In genomic region chr18:55422456-55423185, GRCh38 we compare ENCODE assay signal across 8 cellular contexts.
DNase-seq lines count a peak whose midpoint lies in the region; ATAC-seq and TF ChIP-seq lines count a peak whose summit lies in the region.

No MANE protein-coding gene starts in this region.

- H3K27me3 ChIP-seq in IMR-90 (ENCODE audit: control insufficient read depth, insufficient read depth, low read length): no peaks in the 10 kb centered on the region
- H3K27me3 ChIP-seq in iPS-20b (ENCODE audit: insufficient read depth, low read length): no peaks in the 10 kb centered on the region

- H3K9ac ChIP-seq in IMR-90 (ENCODE audit: low read depth, low read length) (peak overlapping the region; percentile 62), iPS-20b (ENCODE audit: low read depth, low read length) (no peak overlapping the region)

- peak overlapping the region; percentile 74 for H3K18ac ChIP-seq in IMR-90 (ENCODE audit: low read depth, low read length)

- peaks cover 33 to 68% of the 10 kb centered on the region in 2 experiments for H3K79me1 ChIP-seq in IMR-90 (ENCODE audit: low read depth in 1 of 2, low read length in 2 of 2)

- CTCF ChIA-PET in IMR-90 (lab: Yijun Ruan, JAX): interaction anchor here (0.7 kb wide), 1 partner anchor 892 kb away, joined by 3 read pairs; no protein-coding TSS in a partner anchor

- H3K9me3 ChIP-seq in IMR-90 (ENCODE audit: control insufficient read depth, insufficient read depth, low read length) (no peaks in the 10 kb centered on the region), iPS-20b (ENCODE audit: insufficient read depth, low read depth, low read length) (no peaks in the 10 kb centered on the region)

- ATAC-seq in IMR-90 (ENCODE audit: low read depth) (no peak), GM21619 (IDR thresholded peaks at IDR 0.05; ENCODE audit: unreplicated experiment) (no peak), HG02852 (IDR thresholded peaks at IDR 0.05; ENCODE audit: unreplicated experiment) (no peak)

- H2BK120ac ChIP-seq in IMR-90 (ENCODE audit: low read depth, low read length): peak overlapping the region; percentile 58; the same call in 1 of the 2 replicates

- BruUV-seq in IMR-90 (replicated peaks; lab: Mats Ljungman, UMichigan): no TSS peak

- in situ Hi-C loops in IMR-90 (cut with MboI; ENCODE audit: low sequenced_read_pairs): loop anchor here (25.0 kb wide), 1 partner anchor 185 kb away; no protein-coding TSS in a partner anchor
- in situ Hi-C loops in astrocyte of the spinal cord (cut with HindIII; ENCODE audit: low sequenced_read_pairs): no loop called here

- no peak for TF ChIP-seq RAD21 in IMR-90 (IDR thresholded peaks at IDR 0.05; ENCODE audit: low read length)

- H4K20me1 ChIP-seq in IMR-90 (ENCODE audit: insufficient read depth, low read length): no peaks in the 10 kb centered on the region

- intact Hi-C loops in IMR-90 (cut with micrococcal nuclease): loop anchor here (5.0 kb wide), 2 partner anchors 80 kb away; no protein-coding TSS in a partner anchor

- no peak overlapping the region; the same call in 1 of the 2 replicates for H3K4ac ChIP-seq in IMR-90 (ENCODE audit: low read depth, low read length)

- peak overlapping the region; percentile 43 for H3K4me3 ChIP-seq in IMR-90 (ENCODE audit: insufficient read depth, low read depth, low read length)
- peak overlapping the region; percentile 36 for H3K4me3 ChIP-seq in astrocyte of the spinal cord (ENCODE audit: low read depth, low read length)
- peak overlapping the region; percentile 9; the same call in 1 of the 2 replicates for H3K4me3 ChIP-seq in iPS-20b (ENCODE audit: low read length)

- no peak for TF ChIP-seq POLR2A in IMR-90 (IDR thresholded peaks at IDR 0.05; ENCODE audit: low read depth, low read length)

- 0 out of 2 replicates have a peak overlapping the region, but pooled peaks have one; percentile 28 for H3K56ac ChIP-seq in IMR-90 (ENCODE audit: extremely low read depth, insufficient read depth, low read length)

- DNase-seq in IMR-90 (peak; percentile 53), astrocyte of the spinal cord (ENCODE audit: low read depth, low spot score) (peak; percentile 42), substantia nigra (lab: John Stamatoyannopoulos, UW) (peak in 19 of 49 donors; percentile 12 to 51 (median 26)), KG1 (lab: John Stamatoyannopoulos, UW) (no peak), activated T-cell treated with anti-CD3 and anti-CD28 coated beads for 4 hours (no peak)

- H3K27ac ChIP-seq in IMR-90 (ENCODE audit: insufficient read depth, low read length) (peak overlapping the region; percentile 78), iPS-20b (ENCODE audit: low read length) (no peak overlapping the region), substantia nigra (ENCODE audit: low read depth, low read length, poor library complexity, severe bottlenecking) (peak overlapping the region; percentile 65)

- peak overlapping the region; percentile 80 for H2BK5ac ChIP-seq in IMR-90 (ENCODE audit: low read depth, low read length, poor library complexity, severe bottlenecking)

- 0 out of 2 replicates have a peak overlapping the region, but pooled peaks have one; percentile 21 for H2BK20ac ChIP-seq in IMR-90 (ENCODE audit: low read depth, low read length)

- peak overlapping the region; percentile 99 for H3K4me2 ChIP-seq in IMR-90 (ENCODE audit: low read depth, low read length)

- H3K23ac ChIP-seq in IMR-90 (ENCODE audit: low read depth, low read length): peak overlapping the region; percentile 88

- H3K4me1 ChIP-seq in IMR-90 (ENCODE audit: control insufficient read depth, insufficient read depth, low read length): peaks cover 12% of the 10 kb centered on the region; the same call in 1 of the 2 replicates
- peaks cover 65% of the 10 kb centered on the region for H3K4me1 ChIP-seq in iPS-20b (ENCODE audit: insufficient read depth, low read length)

- dilution Hi-C loops in IMR-90 (cut with HindIII; ENCODE audit: low sequenced_read_pairs, unreplicated experiment): no loop called here

- peak overlapping the region; percentile 75 for H2AFZ ChIP-seq in IMR-90 (replicated peaks; ENCODE audit: low read length, poor library complexity)

- H3K36me3 ChIP-seq in IMR-90 (ENCODE audit: control insufficient read depth, insufficient read depth, low read length) (no peaks in the 10 kb centered on the region), iPS-20b (ENCODE audit: insufficient read depth, low read depth, low read length) (no peaks in the 10 kb centered on the region)

- H4K8ac ChIP-seq in IMR-90 (ENCODE audit: low read depth in 2 of 2, low read length in 2 of 2): peak overlapping the region; percentile 28 to 61

- WGBS in IMR-90 (ENCODE audit: extremely low coverage in 2 of 2, insufficient read length in 1 of 2), 2 experiments: no CpG with 5 or more reads among the region's 14 CpGs

- POLR2A ChIA-PET in IMR-90 (lab: Charles Lee; ENCODE audit: unreplicated experiment): interaction anchor here (0.6 kb wide), 1 partner anchor 385 kb away, joined by 3 read pairs; no protein-coding TSS in a partner anchor

- H2AK9ac ChIP-seq in IMR-90 (replicated peaks; ENCODE audit: low read depth, low read length, poor library complexity): no peak overlapping the region

- H3K9me1 ChIP-seq in IMR-90 (ENCODE audit: insufficient read depth, low read length): peaks cover 4% of the 10 kb centered on the region; the same call in 1 of the 2 replicates

- H2BK15ac ChIP-seq in IMR-90 (ENCODE audit: low read depth, low read length): no peak overlapping the region; the same call in 2 of the 3 replicates

- H2AK5ac ChIP-seq in IMR-90 (ENCODE audit: low read depth, low read length): no peak overlapping the region

- TF ChIP-seq CTCF in IMR-90 (conservative IDR thresholded peaks at IDR 0.05; ENCODE audit: low read depth, low read length) (no peak), astrocyte of the spinal cord (IDR thresholded peaks at IDR 0.05; ENCODE audit: low read depth, low read length) (no peak)

- H4K91ac ChIP-seq in IMR-90 (ENCODE audit: insufficient read depth, low read depth, low read length): peak overlapping the region; percentile 64

- peak overlapping the region; percentile 89 for H4K5ac ChIP-seq in IMR-90 (ENCODE audit: low read depth, low read length)

- H3K14ac ChIP-seq in IMR-90 (replicated peaks; ENCODE audit: low read depth, low read length): peak overlapping the region; percentile 65

TF ChIP-seq in IMR-90, 13 proteins besides CTCF, POLR2A, EP300 and RAD21:
- TF ChIP-seq RFX5 (IDR thresholded peaks at IDR 0.05; ENCODE audit: low read depth, low read length): no peak
- TF ChIP-seq MAFK (IDR thresholded peaks at IDR 0.05; ENCODE audit: low read depth, low read length): peak; percentile 47; the same call in 1 of the 2 replicates

Comparison
In these comparisons a context has a peak if more than half of its experiments do, and no peak if none do; other contexts are left out.
1. DNase-seq: peak in IMR-90 (single experiment) and astrocyte of the spinal cord (single experiment); none in KG1 (single experiment) and activated T-cell treated with anti-CD3 and anti-CD28 coated beads for 4 hours (single experiment).
2. Peak in every context shown above with its lines, with median percentiles within 50 percentile points of each other: H3K4me3 ChIP-seq.